Comparison of ENCODE assay signal across 1 cellular context in the genomic region with DNA sequence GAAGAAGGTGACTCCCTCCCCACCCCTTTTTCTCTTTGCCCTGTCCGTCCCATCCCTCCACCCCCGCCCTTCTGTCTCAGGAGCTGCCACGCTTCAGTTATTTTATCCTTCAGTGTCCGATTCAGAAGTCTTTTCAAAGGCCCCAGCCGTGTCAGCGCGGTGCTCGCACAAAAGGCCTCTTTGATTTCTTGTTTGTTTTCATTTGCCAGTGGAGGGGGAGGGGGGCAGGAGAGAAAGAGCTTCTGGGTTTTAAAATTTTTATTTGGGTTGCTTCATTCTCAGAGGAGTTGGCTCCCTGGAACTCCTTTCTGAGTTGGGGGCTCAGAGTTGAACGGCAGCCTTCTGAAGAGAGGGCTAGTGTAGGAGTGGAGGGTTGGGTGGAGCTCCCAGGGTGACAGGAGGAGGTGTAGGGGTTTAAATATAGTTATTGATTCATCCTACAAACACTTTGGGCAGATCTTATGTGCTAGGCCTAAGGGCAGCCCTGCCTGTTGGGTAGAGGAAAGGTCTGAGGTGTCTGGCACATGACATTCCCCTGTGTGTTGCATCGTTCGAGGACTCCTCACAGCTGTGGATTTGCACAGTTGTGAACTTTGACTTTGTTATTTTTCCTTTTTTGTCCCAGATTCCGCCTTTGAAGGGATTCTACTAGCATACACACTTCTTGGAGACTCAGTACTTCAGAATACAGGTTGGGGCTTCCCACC.
TF ChIP-seq lines count a peak whose summit lies in the region.

No MANE protein-coding gene starts in this region.

TF ChIP-seq in H1, 55 proteins besides CTCF, POLR2A, EP300 and RAD21:
- TF ChIP-seq BACH1 (IDR thresholded peaks at IDR 0.05; ENCODE audit: low read length), result no peak
- TF ChIP-seq JUN (IDR thresholded peaks at IDR 0.05; ENCODE audit: low read depth, low read length), result no peak
- no peak for TF ChIP-seq NRF1 (IDR thresholded peaks at IDR 0.05; ENCODE audit: low read depth, low read length)
- TF ChIP-seq TAF1 (IDR thresholded peaks at IDR 0.05; ENCODE audit: low read depth, low read length), result no peak
- no peak for TF ChIP-seq BCL11A (IDR thresholded peaks at IDR 0.05; ENCODE audit: low read depth in 2 of 2, low read length in 2 of 2)
- TF ChIP-seq YY1 (IDR thresholded peaks at IDR 0.05; ENCODE audit: low read depth, low read length), result no peak
- no peak for TF ChIP-seq CHD2 (IDR thresholded peaks at IDR 0.05; ENCODE audit: low read length)
- no peak for TF ChIP-seq SP2 (IDR thresholded peaks at IDR 0.05; ENCODE audit: low read length)
- no peak for TF ChIP-seq POU5F1 (IDR thresholded peaks at IDR 0.05; ENCODE audit: low read depth, low read length)
